Comparison of ENCODE assay signal across 22 cellular contexts in genomic region chr5:37275521-37275920, GRCh38. TPM values are rescaled to one million over a fixed set of nuclear protein-coding genes. Genes with fewer than 3 reads are reported as not detected.
DNase-seq lines count a peak whose midpoint lies in the region; ATAC-seq and TF ChIP-seq lines count a peak whose summit lies in the region.
"Had no signal": no experiment of that assay in that cellular context is flagged by ENCODE, and none has a peak within 500 bp of the region (broad histone marks: within the 10 kb centered on the region; RNA-seq: fewer than 3 reads in every experiment).

No MANE protein-coding gene starts in this region.

- H3K23ac ChIP-seq in trophoblast cell (ENCODE audit: low read length) = no peak overlapping the region

- no peak overlapping the region for H2AFZ ChIP-seq in trophoblast cell (ENCODE audit: insufficient read depth, low read length, poor library complexity)

- no peaks in the 10 kb centered on the region for H3K36me3 ChIP-seq in HEK293 (ENCODE audit: control insufficient read depth in 2 of 2, insufficient read depth in 1 of 2, low read length in 2 of 2)
- no peaks in the 10 kb centered on the region for H3K36me3 ChIP-seq in trophoblast cell (ENCODE audit: control insufficient read depth in 1 of 2, insufficient read depth in 2 of 2, low read length in 2 of 2)
- H3K36me3 ChIP-seq: BE2C, BLaER1 had no signal

- peaks cover 2 to 34% (median 26%) of the 10 kb centered on the region in 7 donors for H3K9me3 Mint-ChIP-seq in CD14-positive monocyte

- H4K91ac ChIP-seq in trophoblast cell (ENCODE audit: low read depth, low read length) = no peak overlapping the region

- H3K79me1 ChIP-seq in trophoblast cell (ENCODE audit: low read length) = no peaks in the 10 kb centered on the region

- POLR2A ChIA-PET in HEK293 (lab: Yijun Ruan, JAX) (interaction anchor here (0.6 kb wide), 1 partner anchor 330 kb away, joined by 3 read pairs; no protein-coding TSS in a partner anchor), HEK293T (lab: Yijun Ruan, JAX) (no interaction called here)

- ATAC-seq in left ventricle myocardium superior = no peak
- ATAC-seq: CD8-positive, alpha-beta T cell; GM12878 had no signal

- H2BK120ac ChIP-seq in trophoblast cell (ENCODE audit: insufficient read depth, low read length, poor library complexity) = no peak overlapping the region

- no peak for TF ChIP-seq CTCF in HEK293 (tag by site-specific recombination; IDR thresholded peaks at IDR 0.05)
- no peak for TF ChIP-seq CTCF in lower leg skin (IDR thresholded peaks at IDR 0.05)
- TF ChIP-seq CTCF in CD14-positive monocyte (IDR thresholded peaks at IDR 0.05) = no peak

- no peak overlapping the region for H3K18ac ChIP-seq in trophoblast cell (ENCODE audit: low read length)

- no peak overlapping the region for H4K12ac ChIP-seq in trophoblast cell (ENCODE audit: low read depth, low read length)

- TF ChIP-seq POLR2A in lower leg skin (IDR thresholded peaks at IDR 0.05) = no peak

- H3K4me1 ChIP-seq in HEK293 (ENCODE audit: control insufficient read depth, insufficient read depth, low read length) (no peaks in the 10 kb centered on the region), trophoblast cell (ENCODE audit: control insufficient read depth in 1 of 2, insufficient read depth in 2 of 2, low read length in 2 of 2) (no peaks in the 10 kb centered on the region)
- H3K4me1 ChIP-seq: BE2C, BLaER1 had no signal

- H3K27ac ChIP-seq in HEK293 (ENCODE audit: extremely low read depth, low read depth, low read length) = no peak overlapping the region
- no peak overlapping the region for H3K27ac ChIP-seq in trophoblast cell (ENCODE audit: low read depth, low read length)
- H3K27ac ChIP-seq: BLaER1 had no signal

- no peak overlapping the region for H2BK12ac ChIP-seq in trophoblast cell (ENCODE audit: low read length)

- H3K4me1 Mint-ChIP-seq in CD14-positive monocyte = no peaks in the 10 kb centered on the region

- no CpG with 5 or more reads among the region's 2 CpGs for WGBS in trophoblast cell (ENCODE audit: extremely low coverage, insufficient coverage, insufficient read length)
- WGBS in lower leg skin, 2 donors = 87 to 92% methylated on average over 2 of the region's 2 CpGs

- H3K4ac ChIP-seq in trophoblast cell (ENCODE audit: low read depth, low read length) = no peak overlapping the region

- H3K9ac ChIP-seq in trophoblast cell (ENCODE audit: low read length) = no peak overlapping the region
- H3K9ac ChIP-seq: BLaER1 had no signal

- CTCF ChIA-PET in HEK293 (lab: Yijun Ruan, JAX) (interaction anchor here (0.6 to 0.7 kb wide), 6 partner anchors 23 to 403 kb away, joined by 3 to 7 read pairs (median 4); no protein-coding TSS in a partner anchor), HEK293T (lab: Yijun Ruan, JAX) (no interaction called here)

- intact Hi-C loops in lower leg skin (cut with DNase I; ENCODE audit: low total_unique reads) = no loop called here
- intact Hi-C loops in CD14-positive monocyte (cut with micrococcal nuclease) = no loop called here
- intact Hi-C loops in left ventricle myocardium superior (cut with micrococcal nuclease) = no loop called here

- no peak overlapping the region for H3K14ac ChIP-seq in trophoblast cell (ENCODE audit: low read length)

- no peak overlapping the region for H4K8ac ChIP-seq in trophoblast cell (ENCODE audit: low read depth, low read length)

- no peaks in the 10 kb centered on the region for H3K36me3 Mint-ChIP-seq in CD14-positive monocyte
- H3K36me3 Mint-ChIP-seq: CD8-positive, alpha-beta T cell had no signal

- H2BK5ac ChIP-seq in trophoblast cell (ENCODE audit: low read depth, low read length, poor library complexity) = no peak overlapping the region

- H3K9me3 ChIP-seq in HEK293 (ENCODE audit: control insufficient read depth, insufficient read depth, low read depth, low read length) = no peaks in the 10 kb centered on the region
- H3K9me3 ChIP-seq in trophoblast cell (ENCODE audit: insufficient read depth, low read depth, low read length) = peaks cover 4% of the 10 kb centered on the region
- H3K9me3 ChIP-seq: BE2C had no signal

- no peak overlapping the region for H3K4me3 Mint-ChIP-seq in CD14-positive monocyte
- H3K4me3 Mint-ChIP-seq: CD4-positive, alpha-beta T cell; CD8-positive, alpha-beta T cell had no signal

- no peak overlapping the region for H2AK5ac ChIP-seq in trophoblast cell (ENCODE audit: low read length)

- H3K4me2 ChIP-seq in trophoblast cell (ENCODE audit: low read length) = no peak overlapping the region
- H3K4me2 ChIP-seq: BLaER1 had no signal

- H3K27me3 ChIP-seq in trophoblast cell (ENCODE audit: insufficient read depth, low read length) = no peaks in the 10 kb centered on the region
- H3K27me3 ChIP-seq: BE2C, BLaER1 had no signal

- H3K27me3 Mint-ChIP-seq in CD14-positive monocyte (ENCODE audit: low read depth in 3 of 3) = peaks cover 0 to 2% (median 0%) of the 10 kb centered on the region in 3 donors
- H3K27me3 Mint-ChIP-seq: CD4-positive, alpha-beta T cell had no signal

- H3K4me3 ChIP-seq in HEK293 (ENCODE audit: low read depth, low read length) = no peak overlapping the region
- no peak overlapping the region for H3K4me3 ChIP-seq in trophoblast cell (ENCODE audit: low read depth, low read length)
- H3K4me3 ChIP-seq in lower leg skin (ENCODE audit: low read depth, poor library complexity, severe bottlenecking) = no peak overlapping the region
- H3K4me3 ChIP-seq: BLaER1, GM12878 had no signal

- DNase-seq in HEK293T (ENCODE audit: extremely low spot score) (no peak), left kidney (ENCODE audit: low read depth, low spot score) (peak; percentile 9), trophoblast cell (peak; percentile 51 to 69), DMS153 (lab: John Stamatoyannopoulos, UW) (no peak), lower leg skin (ENCODE audit: low spot score in 2 of 2) (no peak), CD14-positive monocyte (ENCODE audit: low spot score) (no peak), left ventricle myocardium superior (no peak)
- DNase-seq: 8988T; ACHN; BE2C; C1 segment of cervical spinal cord; Calu3; CD4-positive, alpha-beta T cell; CD8-positive, alpha-beta T cell; DMS53; DMS79; DND-41; EL; GDM1 had no signal

- no peak overlapping the region for H3K27ac Mint-ChIP-seq in CD14-positive monocyte
- H3K27ac Mint-ChIP-seq: CD4-positive, alpha-beta T cell; CD8-positive, alpha-beta T cell had no signal

- H3K79me2 ChIP-seq in trophoblast cell (ENCODE audit: control insufficient read depth, insufficient read depth, low read length, poor library complexity) = no peaks in the 10 kb centered on the region

TF ChIP-seq in HEK293, 187 proteins besides CTCF, POLR2A, EP300 and RAD21:
- no peak for TF ChIP-seq BCL11B (tag by site-specific recombination; IDR thresholded peaks at IDR 0.05; ENCODE audit: low read depth)
- no peak for TF ChIP-seq ZNF146 (tag by site-specific recombination; IDR thresholded peaks at IDR 0.05)
- no peak for TF ChIP-seq MZF1 (tag by site-specific recombination; IDR thresholded peaks at IDR 0.05; ENCODE audit: borderline replicate concordance)
- TF ChIP-seq GLIS1 (tag by site-specific recombination; IDR thresholded peaks at IDR 0.05) = peak; percentile 49

TF ChIP-seq in HEK293T, 16 proteins besides CTCF, POLR2A, EP300 and RAD21:
- TF ChIP-seq NFRKB (IDR thresholded peaks at IDR 0.05) (no peak), ZNF384 (IDR thresholded peaks at IDR 0.05) (peak; percentile 33; the same call in 1 of the 2 replicates)

RNA-seq across cellular contexts. Expression of gene CPLANE1, which starts 26.3 kb away (rescaled TPM):
- polyA plus RNA-seq in trophoblast cell (2013) = 8.5 and 8.7 TPM in 2 replicates
- total RNA-seq in lower leg skin (10 to 100 TPM in 2 of 4 donors, 1 to 10 TPM in 2; 6.4 to 12.0 (median 9.7) TPM), left ventricle myocardium superior (10.3 TPM)
- polyA plus RNA-seq in CD14-positive monocyte = under 1 TPM; 0.25 to 0.88 TPM

Comparison
In these comparisons a context has a peak if more than half of its experiments do, and no peak if none do; other contexts are left out.
1. DNase-seq: peak in left kidney (single experiment) and trophoblast cell (2 of 2); none in HEK293T (single experiment), DMS153 (single experiment), lower leg skin (0 of 2), CD14-positive monocyte (single experiment) and left ventricle myocardium superior (single experiment).